Comparison of ENCODE assay signal across 18 cellular contexts in genomic region chr13:53174550-53174949, GRCh38.
"Had no signal": no experiment of that assay in that cellular context is flagged by ENCODE, and none has a peak within 500 bp of the region (broad histone marks: within the 10 kb centered on the region; RNA-seq: fewer than 3 reads in every experiment).

No MANE protein-coding gene starts in this region.

- ATAC-seq: activated CD8-positive, alpha-beta T cell treated with anti-CD3 and anti-CD28 coated beads, Interleukin-2, amount 10 ng/mL, durations not matched to agents 7 days and 5 days; activated naive CD4-positive, alpha-beta T cell treated with anti-CD3 and anti-CD28 coated beads, Interleukin-2, amount 50 U/mL, for 72 hours; foreskin keratinocyte; left lung; naive thymus-derived CD8-positive, alpha-beta T cell; right cardiac atrium; stimulated activated memory B cell treated with anti-CD40 and anti-IgM and Interleukin-4, amounts not matched to agents 10 μg/mL and 1 μg/mL and 100 μg/mL, for 72 hours; T-cell had no signal

- DNase-seq: activated CD4-positive, alpha-beta T cell treated with anti-CD3 and anti-CD28 coated beads for 1 hour; activated CD4-positive, alpha-beta T cell treated with anti-CD3 and anti-CD28 coated beads, Interleukin-2, amount 50 U/mL, for 1 hour; activated CD8-positive, alpha-beta T cell treated with anti-CD3 and anti-CD28 coated beads, Interleukin-2, amount 10 ng/mL, durations not matched to agents 7 days and 5 days; activated gamma-delta T cell treated with Interleukin-2 at 50 U/mL for 16 hours; activated T-cell treated with anti-CD3 and anti-CD28 coated beads, Interleukin-2, amount 50 U/mL, for 1 hour; endodermal cell; foreskin keratinocyte; kidney; left lung; naive thymus-derived CD8-positive, alpha-beta T cell; right cardiac atrium; small intestine; stimulated activated CD4-positive, alpha-beta T cell treated with anti-CD3 and anti-CD28 coated beads, Interleukin-2, amount 100 ng/mL, for 24 hours; T-cell; upper lobe of left lung had no signal

- H3K4me3 ChIP-seq: coronary artery, left lung, upper lobe of left lung had no signal
